9 cellular contexts compared by ENCODE assay signal in the genomic region with DNA sequence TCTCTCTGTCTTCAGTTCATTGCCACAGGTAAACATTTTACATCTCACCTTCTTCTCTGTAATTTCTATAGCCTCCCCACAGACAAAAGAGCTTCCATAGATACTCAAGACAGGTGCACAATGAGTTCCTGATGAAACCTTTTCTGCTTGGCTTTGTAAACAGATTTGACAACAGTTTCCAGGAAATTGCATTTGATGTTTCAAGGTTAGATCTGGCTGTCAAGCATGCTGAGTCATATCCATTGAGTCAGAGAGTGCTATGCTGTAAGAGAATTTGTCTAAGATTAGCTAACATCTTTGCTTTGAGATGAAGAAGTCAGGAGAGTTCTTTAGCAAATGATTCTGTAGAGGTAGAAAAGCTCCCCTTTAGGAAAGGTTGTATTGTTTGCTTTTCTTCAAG. TPM values are rescaled to one million over a fixed set of nuclear protein-coding genes. Genes with fewer than 3 reads are reported as not detected.
DNase-seq lines count a peak whose midpoint lies in the region; ATAC-seq and TF ChIP-seq lines count a peak whose summit lies in the region.
"Had no signal": no experiment of that assay in that cellular context is flagged by ENCODE, and none has a peak within 500 bp of the region (broad histone marks: within the 10 kb centered on the region; RNA-seq: fewer than 3 reads in every experiment).

No MANE protein-coding gene starts in this region.

- H2BK12ac ChIP-seq in neuronal stem cell (ENCODE audit: low read length): no peak overlapping the region

- no peak for TF ChIP-seq CTCF in gastroesophageal sphincter (IDR thresholded peaks at IDR 0.05)

- no peak overlapping the region for H2BK5ac ChIP-seq in neuronal stem cell (ENCODE audit: low read length)

- H3K36me3 ChIP-seq in neuronal stem cell (replicated peaks in 1 of 2; ENCODE audit: control insufficient read depth in 2 of 2, insufficient read depth in 2 of 2, low read length in 2 of 2) (no peaks in the 10 kb centered on the region), gastroesophageal sphincter (no peaks in the 10 kb centered on the region)

- no peaks in the 10 kb centered on the region for H3K79me1 ChIP-seq in neuronal stem cell (ENCODE audit: low read depth, low read length)

- no peak for TF ChIP-seq POLR2A in gastroesophageal sphincter (IDR thresholded peaks at IDR 0.05)

- peaks cover under 1% of the 10 kb centered on the region in 2 donors for H3K4me1 ChIP-seq in neuronal stem cell (ENCODE audit: control insufficient read depth in 2 of 2, insufficient read depth in 1 of 2, low read depth in 1 of 2, low read length in 2 of 2)
- no peaks in the 10 kb centered on the region for H3K4me1 ChIP-seq in gastroesophageal sphincter

- H4K91ac ChIP-seq in neuronal stem cell (ENCODE audit: low read depth, low read length, poor library complexity): no peak overlapping the region

- no peak overlapping the region for H3K18ac ChIP-seq in neuronal stem cell (ENCODE audit: low read length)

- DNase-seq in GM03348 (ENCODE audit: low spot score) (peak; percentile 30), NCI-H226 (peak; percentile 67), caudate nucleus (lab: John Stamatoyannopoulos, UW) (peak in 3 of 61 donors; percentile 1 to 48 (median 26)), neuronal stem cell (ENCODE audit: low spot score) (no peak), anterior cingulate cortex (lab: John Stamatoyannopoulos, UW) (no peak), NCI-H524 (lab: John Stamatoyannopoulos, UW) (no peak), cardiac septum (ENCODE audit: low spot score) (no peak)
- DNase-seq: natural killer cell had no signal

- peak overlapping the region; percentile 19 for H2AFZ ChIP-seq in neuronal stem cell (ENCODE audit: low read length)

- TF ChIP-seq EP300 in gastroesophageal sphincter (IDR thresholded peaks at IDR 0.05): no peak

- no peak overlapping the region for H3K9ac ChIP-seq in neuronal stem cell (ENCODE audit: low read depth, low read length, poor library complexity)

- no peak overlapping the region for H2AK5ac ChIP-seq in neuronal stem cell (ENCODE audit: low read depth, low read length)

- no peak overlapping the region for H3K4me3 ChIP-seq in neuronal stem cell (ENCODE audit: low read length in 2 of 2)
- H3K4me3 ChIP-seq in gastroesophageal sphincter: no peak overlapping the region

- H3K27ac ChIP-seq in caudate nucleus (ENCODE audit: low read depth, low read length) (peak overlapping the region; percentile 56), neuronal stem cell (replicated peaks; ENCODE audit: low read length) (no peak overlapping the region), gastroesophageal sphincter (no peak overlapping the region)

- H4K8ac ChIP-seq in neuronal stem cell (ENCODE audit: low read depth, low read length): no peak overlapping the region

- no peak overlapping the region for H2BK120ac ChIP-seq in neuronal stem cell (ENCODE audit: low read depth, low read length)

- intact Hi-C loops in cardiac septum (cut with DNase I): no loop called here

- no peak overlapping the region for H3K4me2 ChIP-seq in neuronal stem cell (ENCODE audit: insufficient read depth, low read length, poor library complexity, severe bottlenecking)

- H3K27me3 ChIP-seq in neuronal stem cell (ENCODE audit: control insufficient read depth in 3 of 3, insufficient read depth in 3 of 3, low read depth in 1 of 3, low read length in 3 of 3) (no peaks in the 10 kb centered on the region), gastroesophageal sphincter (no peaks in the 10 kb centered on the region)

- H3K9me3 ChIP-seq in neuronal stem cell (replicated peaks in 1 of 2; ENCODE audit: control insufficient read depth in 2 of 2, insufficient read depth in 1 of 2, low read depth in 1 of 2, low read length in 2 of 2): peaks cover 1 to 11% of the 10 kb centered on the region in 2 donors
- H3K9me3 ChIP-seq in gastroesophageal sphincter: no peaks in the 10 kb centered on the region

- no peak overlapping the region for H3K4ac ChIP-seq in neuronal stem cell (ENCODE audit: low read length)

- no peak overlapping the region for H3K23ac ChIP-seq in neuronal stem cell (ENCODE audit: low read depth, low read length, poor library complexity)

- ATAC-seq in gastroesophageal sphincter: no peak
- ATAC-seq: natural killer cell had no signal

- H3K14ac ChIP-seq in neuronal stem cell (ENCODE audit: low read length): no peak overlapping the region

- no peak overlapping the region for H2BK15ac ChIP-seq in neuronal stem cell (ENCODE audit: low read length)

RNA-seq across cellular contexts. Expression of gene MAP2, which starts 40.6 kb away (rescaled TPM):
- 165 TPM for polyA plus RNA-seq in neuronal stem cell (2013, experiment 1 of 2)
- 170 TPM for polyA plus RNA-seq in neuronal stem cell (2013, experiment 2 of 2)
- 42.1 TPM for total RNA-seq in cardiac septum
- total RNA-seq in gastroesophageal sphincter: 100 to 1,000 TPM in 1 of 4 donors, 10 to 100 TPM in 2, 1 to 10 TPM in 1; 7.4 to 124 (median 59.9) TPM
- total RNA-seq: natural killer cell had no signal

Comparison
In these comparisons a context has a peak if more than half of its experiments do, and no peak if none do; other contexts are left out.
1. DNase-seq: peak in GM03348 (single experiment) and NCI-H226 (single experiment); none in neuronal stem cell (single experiment), anterior cingulate cortex (0 of 58), NCI-H524 (0 of 2) and cardiac septum (single experiment).